23 cellular contexts compared by ENCODE assay signal in genomic region chr16:30519120-30520049, GRCh38. TPM values are rescaled to one million over a fixed set of nuclear protein-coding genes. Genes with fewer than 3 reads are reported as not detected.
DNase-seq lines count a peak whose midpoint lies in the region; ATAC-seq and TF ChIP-seq lines count a peak whose summit lies in the region.
"Had no signal": no experiment of that assay in that cellular context is flagged by ENCODE, and none has a peak within 500 bp of the region (broad histone marks: within the 10 kb centered on the region; RNA-seq: fewer than 3 reads in every experiment).

No MANE protein-coding gene starts in this region.

- H3K27me3 Mint-ChIP-seq in activated naive CD8-positive, alpha-beta T cell = no peaks in the 10 kb centered on the region
- H3K27me3 Mint-ChIP-seq in activated naive CD8-positive, alpha-beta T cell treated with anti-CD3 and anti-CD28 coated beads, Interleukin-2, amount 50 U/mL, for 24 hours = no peaks in the 10 kb centered on the region
- no peaks in the 10 kb centered on the region for H3K27me3 Mint-ChIP-seq in T-cell
- peaks cover 3% of the 10 kb centered on the region for H3K27me3 Mint-ChIP-seq in endothelial cell (ENCODE audit: unreplicated experiment)
- H3K27me3 Mint-ChIP-seq: activated CD4-positive, alpha-beta memory T cell treated with anti-CD3 and anti-CD28 coated beads, Interleukin-2, amount 10 ng/mL, durations not matched to agents 7 days and 5 days had no signal

- no peak for TF ChIP-seq CTCF in endothelial cell (IDR thresholded peaks at IDR 0.05; ENCODE audit: unreplicated experiment)

- no peak for ATAC-seq in activated naive CD8-positive, alpha-beta T cell treated with anti-CD3 and anti-CD28 coated beads, Interleukin-2, amount 50 U/mL, for 24 hours
- ATAC-seq in T-cell (replicated peaks in 1 of 4) = peak in 3 of 4 experiments; percentile 22 to 40 (median 27)
- ATAC-seq in GM21367 (IDR thresholded peaks at IDR 0.05; ENCODE audit: unreplicated experiment) = no peak
- no peak for ATAC-seq in HG03097 (IDR thresholded peaks at IDR 0.05; ENCODE audit: low FRiP score, unreplicated experiment)
- no peak for ATAC-seq in GM21576 (IDR thresholded peaks at IDR 0.05; ENCODE audit: unreplicated experiment)

- H3K4me3 Mint-ChIP-seq in activated naive CD8-positive, alpha-beta T cell = no peak overlapping the region
- no peak overlapping the region for H3K4me3 Mint-ChIP-seq in activated naive CD8-positive, alpha-beta T cell treated with anti-CD3 and anti-CD28 coated beads, Interleukin-2, amount 50 U/mL, for 24 hours
- H3K4me3 Mint-ChIP-seq in T-cell (peak overlapping the region in 1 of 3 donors; percentile 13), endothelial cell (ENCODE audit: unreplicated experiment) (peak overlapping the region; percentile 73)
- H3K4me3 Mint-ChIP-seq: activated CD4-positive, alpha-beta memory T cell treated with anti-CD3 and anti-CD28 coated beads, Interleukin-2, amount 10 ng/mL, durations not matched to agents 7 days and 5 days; WTC11 had no signal

- POLR2A ChIA-PET in T-cell (lab: Charles Lee) = interaction anchor here in 1 of 2 donors (0.7 kb wide), 1 partner anchor 115 kb away, joined by 4 read pairs; no protein-coding TSS in a partner anchor

- H3K36me3 Mint-ChIP-seq in activated naive CD8-positive, alpha-beta T cell = peaks cover 13% of the 10 kb centered on the region
- peaks cover 50% of the 10 kb centered on the region for H3K36me3 Mint-ChIP-seq in activated naive CD8-positive, alpha-beta T cell treated with anti-CD3 and anti-CD28 coated beads, Interleukin-2, amount 50 U/mL, for 24 hours (ENCODE audit: low read depth)
- H3K36me3 Mint-ChIP-seq in T-cell (peaks cover 50% of the 10 kb centered on the region), endothelial cell (ENCODE audit: low read depth, unreplicated experiment) (no peaks in the 10 kb centered on the region)
- H3K36me3 Mint-ChIP-seq: WTC11 had no signal

- no peaks in the 10 kb centered on the region for H3K9me3 Mint-ChIP-seq in activated naive CD8-positive, alpha-beta T cell (ENCODE audit: low read depth)
- H3K9me3 Mint-ChIP-seq in activated naive CD8-positive, alpha-beta T cell treated with anti-CD3 and anti-CD28 coated beads, Interleukin-2, amount 50 U/mL, for 24 hours = no peaks in the 10 kb centered on the region
- no peaks in the 10 kb centered on the region for H3K9me3 Mint-ChIP-seq in T-cell
- H3K9me3 Mint-ChIP-seq in endothelial cell (ENCODE audit: unreplicated experiment) = no peaks in the 10 kb centered on the region
- H3K9me3 Mint-ChIP-seq: activated CD4-positive, alpha-beta memory T cell treated with anti-CD3 and anti-CD28 coated beads, Interleukin-2, amount 10 ng/mL, durations not matched to agents 7 days and 5 days; WTC11 had no signal

- H3K27ac Mint-ChIP-seq in activated naive CD8-positive, alpha-beta T cell = peak overlapping the region; percentile 79
- no peak overlapping the region for H3K27ac Mint-ChIP-seq in activated naive CD8-positive, alpha-beta T cell treated with anti-CD3 and anti-CD28 coated beads, Interleukin-2, amount 50 U/mL, for 24 hours
- peak overlapping the region; percentile 62 to 68 for H3K27ac Mint-ChIP-seq in T-cell
- H3K27ac Mint-ChIP-seq in endothelial cell (ENCODE audit: unreplicated experiment) = no peak overlapping the region
- H3K27ac Mint-ChIP-seq: activated CD4-positive, alpha-beta memory T cell treated with anti-CD3 and anti-CD28 coated beads, Interleukin-2, amount 10 ng/mL, durations not matched to agents 7 days and 5 days; WTC11 had no signal

- DNase-seq in activated naive CD8-positive, alpha-beta T cell treated with anti-CD3 and anti-CD28 coated beads, Interleukin-2, amount 50 U/mL, for 24 hours = no peak
- DNase-seq in T-cell (no peak), endothelial cell (ENCODE audit: low spot score) (no peak)
- DNase-seq: activated CD4-positive, alpha-beta memory T cell treated with anti-CD3 and anti-CD28 coated beads, Interleukin-2, amount 10 ng/mL, durations not matched to agents 7 days and 5 days; aorta; central memory CD4-positive, alpha-beta T cell; dorsolateral prefrontal cortex; GF-D8; Karpas-422; mammary epithelial cell; NCI-H187; NCI-H2227 treated with DMSO at 0.1 percent for 48 hours; NCI-H748 treated with DMSO at 0.1 percent for 48 hours; SK-N-SH; stimulated activated CD4-positive, alpha-beta T cell treated with anti-CD3 and anti-CD28 coated beads, Interleukin-12 subunit alpha, Interleukin-12 subunit beta, amount 100 ng/mL, for 4 hours; stimulated activated CD4-positive, alpha-beta T cell treated with anti-CD3 and anti-CD28 coated beads, Interleukin-4, amount 100 ng/mL, for 4 hours; T1000 had no signal

- CTCF ChIA-PET in T-cell (lab: Charles Lee) = no interaction called here

- peaks cover 22% of the 10 kb centered on the region for H3K4me1 Mint-ChIP-seq in activated naive CD8-positive, alpha-beta T cell (ENCODE audit: low read depth)
- H3K4me1 Mint-ChIP-seq in activated naive CD8-positive, alpha-beta T cell treated with anti-CD3 and anti-CD28 coated beads, Interleukin-2, amount 50 U/mL, for 24 hours = peaks cover 2% of the 10 kb centered on the region
- H3K4me1 Mint-ChIP-seq in T-cell (peaks cover 10 to 20% (median 12%) of the 10 kb centered on the region in 3 donors), endothelial cell (ENCODE audit: unreplicated experiment) (peaks cover 8% of the 10 kb centered on the region)
- H3K4me1 Mint-ChIP-seq: WTC11 had no signal

RNA-seq across cellular contexts. Expression of gene ZNF768, which starts 7.0 kb away (rescaled TPM):
- total RNA-seq in T-cell (1 to 10 TPM; 5.0 to 8.3 (median 7.2) TPM), endothelial cell (ENCODE audit: unreplicated experiment) (31.4 TPM)

RNA-seq across cellular contexts. Expression of gene ZNF747, which starts 15.3 kb away (rescaled TPM):
- total RNA-seq in T-cell = 10 to 100 TPM in 3 of 5 donors, 1 to 10 TPM in 2; 6.8 to 17.4 (median 14.2) TPM
- 9.7 TPM for total RNA-seq in endothelial cell (ENCODE audit: unreplicated experiment)

RNA-seq across cellular contexts. Expression of gene ZNF764, which starts 38.8 kb away (rescaled TPM):
- total RNA-seq in T-cell = 10 to 100 TPM; 14.9 to 33.9 (median 27.3) TPM
- total RNA-seq in endothelial cell (ENCODE audit: unreplicated experiment) = 13.8 TPM

RNA-seq across cellular contexts. Expression of gene ITGAL, which starts 46.8 kb away (rescaled TPM):
- total RNA-seq in T-cell (100 to 1,000 TPM; 322 to 640 (median 518) TPM), endothelial cell (ENCODE audit: unreplicated experiment) (not detected)
- total RNA-seq: mammary epithelial cell, osteocyte had no signal

RNA-seq across cellular contexts. Expression of gene ZNF688, which starts 52.1 kb away (rescaled TPM):
- total RNA-seq in T-cell = 10 to 100 TPM; 11.9 to 25.9 (median 20.7) TPM
- 9.6 TPM for total RNA-seq in endothelial cell (ENCODE audit: unreplicated experiment)

Comparison
In these comparisons a context has a peak if more than half of its experiments do, and no peak if none do; other contexts are left out.
1. H3K27ac Mint-ChIP-seq: peak in activated naive CD8-positive, alpha-beta T cell (single experiment) and T-cell (2 of 2); none in activated naive CD8-positive, alpha-beta T cell treated with anti-CD3 and anti-CD28 coated beads, Interleukin-2, amount 50 U/mL, for 24 hours (single experiment) and endothelial cell (single experiment).
2. ATAC-seq: peak in T-cell (3 of 4); none in activated naive CD8-positive, alpha-beta T cell treated with anti-CD3 and anti-CD28 coated beads, Interleukin-2, amount 50 U/mL, for 24 hours (single experiment), GM21367 (single experiment), HG03097 (single experiment) and GM21576 (single experiment).